9 cellular contexts compared by ENCODE assay signal in genomic region chr15:74423443-74424257, GRCh38. TPM values are rescaled to one million over a fixed set of nuclear protein-coding genes. Genes with fewer than 3 reads are reported as not detected.
DNase-seq lines count a peak whose midpoint lies in the region; ATAC-seq and TF ChIP-seq lines count a peak whose summit lies in the region.
"Had no signal": no experiment of that assay in that cellular context is flagged by ENCODE, and none has a peak within 500 bp of the region (broad histone marks: within the 10 kb centered on the region; RNA-seq: fewer than 3 reads in every experiment).

No MANE protein-coding gene starts in this region.

- H3K9me3 ChIP-seq in cardiac muscle cell (ENCODE audit: low read depth) (no peaks in the 10 kb centered on the region), WERI-Rb-1 (ENCODE audit: severe bottlenecking) (no peaks in the 10 kb centered on the region), tibial nerve (no peaks in the 10 kb centered on the region)

- no peak for ATAC-seq in left cardiac atrium

- H3K36me3 ChIP-seq in cardiac muscle cell: no peaks in the 10 kb centered on the region
- H3K36me3 ChIP-seq in WERI-Rb-1: no peaks in the 10 kb centered on the region; the same call in none of the 2 replicates
- no peaks in the 10 kb centered on the region for H3K36me3 ChIP-seq in tibial nerve

- H3K4me1 ChIP-seq in cardiac muscle cell (ENCODE audit: low read depth) (peaks cover 41% of the 10 kb centered on the region), tibial nerve (peaks cover 0 to 97% (median 75%) of the 10 kb centered on the region in 4 donors)

- no peak overlapping the region for H3K4me3 Mint-ChIP-seq in glutamatergic neuron (ENCODE audit: unreplicated experiment)
- H3K4me3 Mint-ChIP-seq: CD4-positive, alpha-beta T cell had no signal

- intact Hi-C loops in left cardiac atrium (cut with DNase I): no loop called here

- 53 to 65% methylated on average over 9 of the region's 9 CpGs for WGBS in tibial nerve, 2 donors

- DNase-seq in cardiac muscle cell (ENCODE audit: low read depth in 1 of 2, low spot score in 1 of 2) (no peak), left cardiac atrium (no peak), WERI-Rb-1 (no peak), iPS-NIHi7 (ENCODE audit: extremely low spot score) (peak; percentile 50), tibial nerve (ENCODE audit: low spot score in 2 of 2) (no peak), glutamatergic neuron (no peak), D341Med (ENCODE audit: low spot score) (no peak), NOMO-1 treated with DMSO at 0.1 percent for 48 hours (lab: John Stamatoyannopoulos, UW; ENCODE audit: unreplicated experiment) (no peak)
- DNase-seq: CD4-positive, alpha-beta T cell had no signal

- H3K27ac ChIP-seq in cardiac muscle cell: peak overlapping the region; percentile 87
- peak overlapping the region; percentile 66 for H3K27ac ChIP-seq in WERI-Rb-1
- peak overlapping the region; percentile 71 to 91 (median 81) for H3K27ac ChIP-seq in tibial nerve

- H3K27me3 ChIP-seq in cardiac muscle cell (no peaks in the 10 kb centered on the region), WERI-Rb-1 (ENCODE audit: insufficient read depth, low read depth, severe bottlenecking) (no peaks in the 10 kb centered on the region), tibial nerve (no peaks in the 10 kb centered on the region)

- no peak for TF ChIP-seq EP300 in tibial nerve (IDR thresholded peaks at IDR 0.05)

- no peak overlapping the region for H3K4me3 ChIP-seq in cardiac muscle cell
- no peak overlapping the region for H3K4me3 ChIP-seq in WERI-Rb-1 (ENCODE audit: low read depth, low read length)
- H3K4me3 ChIP-seq in tibial nerve: no peak overlapping the region

- TF ChIP-seq POLR2A in tibial nerve (IDR thresholded peaks at IDR 0.05): no peak

- H3K36me3 Mint-ChIP-seq in glutamatergic neuron (ENCODE audit: unreplicated experiment): no peaks in the 10 kb centered on the region

- H3K27me3 Mint-ChIP-seq in glutamatergic neuron (ENCODE audit: unreplicated experiment): peaks cover 7% of the 10 kb centered on the region
- H3K27me3 Mint-ChIP-seq: CD4-positive, alpha-beta T cell had no signal

- no peak overlapping the region for H3K27ac Mint-ChIP-seq in glutamatergic neuron (ENCODE audit: unreplicated experiment)
- H3K27ac Mint-ChIP-seq: CD4-positive, alpha-beta T cell had no signal

- peaks cover 6% of the 10 kb centered on the region for H3K9me3 Mint-ChIP-seq in glutamatergic neuron (ENCODE audit: unreplicated experiment)
- H3K9me3 Mint-ChIP-seq: CD4-positive, alpha-beta T cell had no signal

- H3K4me1 Mint-ChIP-seq in glutamatergic neuron (ENCODE audit: low read depth, unreplicated experiment): peaks cover 39% of the 10 kb centered on the region

- TF ChIP-seq CTCF in cardiac muscle cell (IDR thresholded peaks at IDR 0.05; ENCODE audit: low read depth, low read length) (no peak), WERI-Rb-1 (IDR thresholded peaks at IDR 0.05; ENCODE audit: low read depth, low read length) (no peak), tibial nerve (IDR thresholded peaks at IDR 0.05) (no peak), glutamatergic neuron (IDR thresholded peaks at IDR 0.05; ENCODE audit: partially characterized antibody, unreplicated experiment) (no peak)

RNA-seq across cellular contexts. Expression of gene SEMA7A, which starts 10.1 kb away (rescaled TPM):
- total RNA-seq in cardiac muscle cell (8.7 and 11.9 TPM in 2 replicates), left cardiac atrium (1 to 10 TPM; 1.8 to 1.9 TPM), tibial nerve (10 to 100 TPM; 31.8 to 35.6 (median 33.8) TPM), glutamatergic neuron (ENCODE audit: unreplicated experiment) (16.2 TPM)
- polyA plus RNA-seq in cardiac muscle cell: 0.99 and 3.3 TPM in 2 replicates

RNA-seq across cellular contexts. Expression of gene UBL7, which starts 37.3 kb away (rescaled TPM):
- total RNA-seq in cardiac muscle cell (74.3 and 88.4 TPM in 2 replicates), left cardiac atrium (10 to 100 TPM; 39.0 to 43.5 TPM), tibial nerve (10 to 100 TPM; 27.3 to 66.0 (median 40.4) TPM), glutamatergic neuron (ENCODE audit: unreplicated experiment) (62.6 TPM)
- 130 and 135 TPM in 2 replicates for polyA plus RNA-seq in cardiac muscle cell

RNA-seq across cellular contexts. Expression of gene CYP11A1, which starts 56.2 kb away (rescaled TPM):
- total RNA-seq in cardiac muscle cell (5.4 and 9.8 TPM in 2 replicates), left cardiac atrium (1 to 10 TPM in 1 of 2 donors, under 1 TPM in 1; 0.29 to 1.8 TPM), tibial nerve (1 to 10 TPM; 2.4 to 5.7 (median 4.1) TPM), glutamatergic neuron (ENCODE audit: unreplicated experiment) (not detected)
- polyA plus RNA-seq in cardiac muscle cell: 11.2 and 13.0 TPM in 2 replicates
- total RNA-seq: CD4-positive, alpha-beta T cell had no signal
